Comparison of ENCODE assay signal across 34 cellular contexts in the genomic region with DNA sequence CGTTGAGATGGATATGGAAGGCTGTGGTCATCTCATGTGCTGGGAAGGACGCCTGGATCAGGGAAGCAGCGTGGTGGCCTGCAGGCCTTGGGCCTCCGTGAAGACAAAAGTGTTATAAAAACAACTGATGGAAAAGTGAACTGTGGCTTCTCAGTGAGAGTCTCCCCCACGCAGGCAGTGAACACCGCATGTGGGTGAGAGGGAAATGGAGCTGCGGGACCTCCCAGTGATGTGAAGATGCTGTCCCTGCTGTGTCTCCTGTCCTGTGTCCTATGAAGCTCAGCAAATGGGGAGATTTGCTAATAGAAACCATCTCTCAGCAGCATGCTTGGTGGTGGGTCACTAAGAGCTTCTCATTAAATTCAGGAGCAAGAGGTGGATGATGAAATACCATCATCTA.
"Had no signal": no experiment of that assay in that cellular context is flagged by ENCODE, and none has a peak within 500 bp of the region (broad histone marks: within the 10 kb centered on the region; RNA-seq: fewer than 3 reads in every experiment).

No MANE protein-coding gene starts in this region.

- H3K27me3 Mint-ChIP-seq: activated CD8-positive, alpha-beta T cell treated with anti-CD3 and anti-CD28 coated beads for 36 hours had no signal

- H3K36me3 Mint-ChIP-seq: activated CD4-positive, alpha-beta memory T cell treated with anti-CD3 and anti-CD28 coated beads for 36 hours; activated naive CD4-positive, alpha-beta T cell treated with anti-CD3 and anti-CD28 coated beads, Interleukin-2, amount 50 U/mL, for 72 hours; activated naive CD8-positive, alpha-beta T cell treated with anti-CD3 and anti-CD28 coated beads for 36 hours had no signal

- H3K36me3 ChIP-seq: adrenal gland, brain microvascular endothelial cell, breast epithelium had no signal

- H3K4me3 Mint-ChIP-seq: activated B cell treated with CpG ODN at 0.5 μM for 24 hours; activated CD4-positive, alpha-beta memory T cell treated with anti-CD3 and anti-CD28 coated beads for 36 hours; activated CD4-positive, alpha-beta T cell treated with anti-CD3 and anti-CD28 coated beads, Interleukin-2, amount 10 ng/mL, durations not matched to agents 24 days and 14 days; activated CD8-positive, alpha-beta T cell treated with anti-CD3 and anti-CD28 coated beads for 36 hours; activated naive CD4-positive, alpha-beta T cell treated with anti-CD3 and anti-CD28 coated beads for 36 hours; activated naive CD8-positive, alpha-beta T cell treated with anti-CD3 and anti-CD28 coated beads for 36 hours; activated T-cell treated with anti-CD3 and anti-CD28 coated beads, Interleukin-2, amount 50 U/mL, for 4 hours; activated T-cell treated with anti-CD3 and anti-CD28 coated beads, Interleukin-2, amount 50 U/mL, for 72 hours; activated T-helper 1 cell treated with anti-CD3 and anti-CD28 coated beads, Interleukin-12 subunit alpha, Interleukin-12 subunit beta, Interleukin-2, Interleukin-4 antibody, amounts not matched to agents 30 ng/mL and 10 ng/mL and 1 ng/mL, durations not matched to agents 14 hours and 24 hours and 36 hours; activated T-helper 17 cell treated with anti-CD3 and anti-CD28 coated beads, Interleukin-2, amount 50 U/mL, for 72 hours; T-helper 1 cell treated with Interleukin-12 subunit alpha and Interleukin-12 subunit beta and Interleukin-4 antibody, amounts not matched to agents 30 μg/mL and 1 μg/mL, for 36 hours; T-helper 2 cell treated with Interferon-gamma antibody and Interleukin-4, amounts not matched to agents 5 μg/mL and 100 μg/mL, for 36 hours had no signal

- H3K27ac Mint-ChIP-seq: activated B cell treated with CpG ODN at 0.5 μM for 24 hours; activated CD4-positive, alpha-beta memory T cell treated with anti-CD3 and anti-CD28 coated beads for 36 hours; activated CD4-positive, alpha-beta T cell treated with anti-CD3 and anti-CD28 coated beads, Interleukin-2, amount 10 ng/mL, durations not matched to agents 24 days and 14 days; activated CD8-positive, alpha-beta T cell treated with anti-CD3 and anti-CD28 coated beads for 36 hours; activated naive CD4-positive, alpha-beta T cell treated with anti-CD3 and anti-CD28 coated beads for 36 hours; activated naive CD4-positive, alpha-beta T cell treated with anti-CD3 and anti-CD28 coated beads, Interleukin-2, amount 50 U/mL, for 72 hours; activated naive CD8-positive, alpha-beta T cell treated with anti-CD3 and anti-CD28 coated beads for 36 hours; activated T-cell treated with anti-CD3 and anti-CD28 coated beads, Interleukin-2, amount 50 U/mL, for 72 hours; activated T-helper 1 cell treated with anti-CD3 and anti-CD28 coated beads, Interleukin-12 subunit alpha, Interleukin-12 subunit beta, Interleukin-2, Interleukin-4 antibody, amounts not matched to agents 30 ng/mL and 10 ng/mL and 1 ng/mL, durations not matched to agents 14 hours and 24 hours and 36 hours; activated T-helper 17 cell treated with anti-CD3 and anti-CD28 coated beads, Interleukin-2, amount 50 U/mL, for 72 hours; T-helper 1 cell treated with Interleukin-12 subunit alpha and Interleukin-12 subunit beta and Interleukin-4 antibody, amounts not matched to agents 30 μg/mL and 1 μg/mL, for 36 hours; T-helper 2 cell treated with Interferon-gamma antibody and Interleukin-4, amounts not matched to agents 5 μg/mL and 100 μg/mL, for 36 hours had no signal

- H3K4me1 Mint-ChIP-seq: activated B cell treated with CpG ODN at 0.5 μM for 24 hours; activated CD4-positive, alpha-beta T cell treated with anti-CD3 and anti-CD28 coated beads, Interleukin-2, amount 10 ng/mL, durations not matched to agents 24 days and 14 days; activated naive CD8-positive, alpha-beta T cell treated with anti-CD3 and anti-CD28 coated beads for 36 hours; activated T-helper 17 cell treated with anti-CD3 and anti-CD28 coated beads, Interleukin-2, amount 50 U/mL, for 72 hours had no signal

- H3K4me1 ChIP-seq: adrenal gland, body of pancreas, breast epithelium had no signal

- H3K27ac ChIP-seq: adrenal gland, body of pancreas, brain microvascular endothelial cell, breast epithelium, VCaP had no signal

- H3K4me3 ChIP-seq: adrenal gland, body of pancreas, breast epithelium had no signal

- H3K27me3 ChIP-seq: adrenal gland, body of pancreas, brain microvascular endothelial cell, breast epithelium had no signal

- H3K9me3 ChIP-seq: adrenal gland, body of pancreas had no signal

- DNase-seq: activated B cell treated with CpG ODN at 0.5 μM for 24 hours; activated CD4-positive, alpha-beta memory T cell treated with anti-CD3 and anti-CD28 coated beads for 36 hours; activated CD4-positive, alpha-beta T cell treated with anti-CD3 and anti-CD28 coated beads for 4 hours; activated CD4-positive, alpha-beta T cell treated with anti-CD3 and anti-CD28 coated beads, Interleukin-2, amount 10 ng/mL, durations not matched to agents 24 days and 14 days; activated CD4-positive, alpha-beta T cell treated with anti-CD3 and anti-CD28 coated beads, Interleukin-2, amount 50 U/mL, for 1 hour; activated CD4-positive, alpha-beta T cell treated with anti-CD3 and anti-CD28 coated beads, Interleukin-2, amount 50 U/mL, for 4 hours; activated CD4-positive, CD25-positive, alpha-beta regulatory T cell treated with anti-CD3 and anti-CD28 coated beads, Interleukin-2, amount 50 U/mL, for 72 hours; activated CD8-positive, alpha-beta memory T cell treated with anti-CD3 and anti-CD28 coated beads, Interleukin-2, amount 50 U/mL, for 4 hours; activated CD8-positive, alpha-beta T cell treated with anti-CD3 and anti-CD28 coated beads for 36 hours; activated effector memory CD4-positive, alpha-beta T cell treated with anti-CD3 and anti-CD28 coated beads, Interleukin-2, amount 50 U/mL, for 16 hours; activated gamma-delta T cell treated with Interleukin-2 at 50 U/mL for 16 hours; activated naive CD4-positive, alpha-beta T cell; activated naive CD4-positive, alpha-beta T cell treated with anti-CD3 and anti-CD28 coated beads for 36 hours; activated naive CD4-positive, alpha-beta T cell treated with anti-CD3 and anti-CD28 coated beads, Interleukin-2, amount 50 U/mL, for 16 hours; activated naive CD8-positive, alpha-beta T cell treated with anti-CD3 and anti-CD28 coated beads for 36 hours; activated T-cell treated with anti-CD3 and anti-CD28 coated beads for 4 hours; activated T-cell treated with anti-CD3 and anti-CD28 coated beads, Interleukin-2, amount 50 U/mL, for 1 hour; activated T-cell treated with anti-CD3 and anti-CD28 coated beads, Interleukin-2, amount 50 U/mL, for 4 hours; activated T-cell treated with anti-CD3 and anti-CD28 coated beads, Interleukin-2, amount 50 U/mL, for 72 hours; adrenal gland; amniotic stem cell; aorta; body of pancreas; brain microvascular endothelial cell; central memory CD4-positive, alpha-beta T cell; T-helper 2 cell; T-helper 9 cell had no signal

- H3K9me3 Mint-ChIP-seq: activated CD4-positive, alpha-beta memory T cell treated with anti-CD3 and anti-CD28 coated beads for 36 hours; activated CD4-positive, alpha-beta T cell treated with anti-CD3 and anti-CD28 coated beads, Interleukin-2, amount 10 ng/mL, durations not matched to agents 24 days and 14 days; activated naive CD4-positive, alpha-beta T cell treated with anti-CD3 and anti-CD28 coated beads for 36 hours; activated naive CD4-positive, alpha-beta T cell treated with anti-CD3 and anti-CD28 coated beads, Interleukin-2, amount 50 U/mL, for 72 hours; activated naive CD8-positive, alpha-beta T cell treated with anti-CD3 and anti-CD28 coated beads for 36 hours; activated T-cell treated with anti-CD3 and anti-CD28 coated beads, Interleukin-2, amount 50 U/mL, for 4 hours; activated T-helper 1 cell treated with anti-CD3 and anti-CD28 coated beads, Interleukin-12 subunit alpha, Interleukin-12 subunit beta, Interleukin-2, Interleukin-4 antibody, amounts not matched to agents 30 ng/mL and 10 ng/mL and 1 ng/mL, durations not matched to agents 14 hours and 24 hours and 36 hours; activated T-helper 17 cell treated with anti-CD3 and anti-CD28 coated beads, Interleukin-2, amount 50 U/mL, for 72 hours; T-helper 1 cell treated with Interleukin-12 subunit alpha and Interleukin-12 subunit beta and Interleukin-4 antibody, amounts not matched to agents 30 μg/mL and 1 μg/mL, for 36 hours; T-helper 2 cell treated with Interferon-gamma antibody and Interleukin-4, amounts not matched to agents 5 μg/mL and 100 μg/mL, for 36 hours had no signal

- ATAC-seq: activated CD8-positive, alpha-beta T cell treated with anti-CD3 and anti-CD28 coated beads for 36 hours; activated naive CD4-positive, alpha-beta T cell treated with anti-CD3 and anti-CD28 coated beads, Interleukin-2, amount 50 U/mL, for 72 hours; activated T-cell treated with anti-CD3 and anti-CD28 coated beads, Interleukin-2, amount 50 U/mL, for 4 hours; activated T-cell treated with anti-CD3 and anti-CD28 coated beads, Interleukin-2, amount 50 U/mL, for 72 hours; activated T-helper 17 cell treated with anti-CD3 and anti-CD28 coated beads, Interleukin-2, amount 50 U/mL, for 72 hours; body of pancreas had no signal
